In the genomic region with DNA sequence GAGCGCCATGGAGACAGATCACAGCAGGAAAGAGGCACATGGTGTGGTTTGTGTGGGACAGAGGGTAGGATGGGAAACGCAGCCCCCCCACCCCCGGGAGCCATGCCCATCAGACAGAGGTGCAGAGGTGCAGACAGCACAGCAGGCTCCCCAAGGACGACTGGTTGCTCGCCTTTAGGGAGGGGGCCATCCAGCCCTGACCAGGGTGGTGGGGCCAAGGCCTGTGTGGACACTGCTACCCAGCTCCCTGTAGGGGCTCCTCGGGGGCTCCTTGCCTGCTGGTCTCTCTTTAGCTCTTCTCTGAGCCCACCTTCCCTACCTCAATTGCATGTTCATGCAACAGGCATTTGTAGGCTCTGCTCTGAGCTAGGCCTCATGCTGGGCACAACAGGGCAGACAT, we compare ENCODE assay signal across 17 cellular contexts. TPM values are rescaled to one million over a fixed set of nuclear protein-coding genes. Genes with fewer than 3 reads are reported as not detected.
DNase-seq lines count a peak whose midpoint lies in the region; ATAC-seq and TF ChIP-seq lines count a peak whose summit lies in the region.
"Had no signal": no experiment of that assay in that cellular context is flagged by ENCODE, and none has a peak within 500 bp of the region (broad histone marks: within the 10 kb centered on the region; RNA-seq: fewer than 3 reads in every experiment).

No MANE protein-coding gene starts in this region.

- H3K9me3 ChIP-seq in HEK293 (ENCODE audit: control insufficient read depth, insufficient read depth, low read depth, low read length) (no peaks in the 10 kb centered on the region), psoas muscle (no peaks in the 10 kb centered on the region)
- H3K9me3 ChIP-seq: BLaER1 had no signal

- no peaks in the 10 kb centered on the region for H3K27me3 Mint-ChIP-seq in activated CD8-positive, alpha-beta T cell treated with anti-CD3 and anti-CD28 coated beads for 36 hours
- no peaks in the 10 kb centered on the region for H3K27me3 Mint-ChIP-seq in activated CD8-positive, alpha-beta T cell treated with anti-CD3 and anti-CD28 coated beads, Interleukin-2, amount 10 ng/mL, durations not matched to agents 7 days and 5 days (ENCODE audit: low read depth)
- H3K27me3 Mint-ChIP-seq in chondrocyte (ENCODE audit: low read depth), result peaks cover 26% of the 10 kb centered on the region
- H3K27me3 Mint-ChIP-seq: CD4-positive, alpha-beta memory T cell had no signal

- no peak for TF ChIP-seq POLR2A in erythroblast (IDR thresholded peaks at IDR 0.05; ENCODE audit: low read length)

- H3K27ac ChIP-seq in HEK293 (ENCODE audit: extremely low read depth, low read depth, low read length) (no peak overlapping the region), psoas muscle (no peak overlapping the region)
- H3K27ac ChIP-seq: BLaER1 had no signal

- peaks cover 58% of the 10 kb centered on the region for H3K36me3 Mint-ChIP-seq in activated CD8-positive, alpha-beta T cell treated with anti-CD3 and anti-CD28 coated beads for 36 hours (ENCODE audit: low read depth)
- H3K36me3 Mint-ChIP-seq in activated CD8-positive, alpha-beta T cell treated with anti-CD3 and anti-CD28 coated beads, Interleukin-2, amount 10 ng/mL, durations not matched to agents 7 days and 5 days (ENCODE audit: low read depth), result peaks cover 62% of the 10 kb centered on the region
- H3K36me3 Mint-ChIP-seq in chondrocyte (ENCODE audit: low read depth), result peaks cover 1% of the 10 kb centered on the region
- H3K36me3 Mint-ChIP-seq in stimulated activated effector memory CD8-positive, alpha-beta T cell treated with anti-CD3 and anti-CD28 coated beads, Interleukin-12 subunit alpha, Interleukin-12 subunit beta, amount 100 ng/mL, for 72 hours, result peaks cover 95% of the 10 kb centered on the region

- H3K27me3 ChIP-seq in psoas muscle (ENCODE audit: insufficient read depth in 3 of 3, low read length in 2 of 3), result peaks cover 0 to 4% (median 2%) of the 10 kb centered on the region in 3 donors
- H3K27me3 ChIP-seq: BLaER1 had no signal

- H3K4me1 ChIP-seq in HEK293 (ENCODE audit: control insufficient read depth, insufficient read depth, low read length) (no peaks in the 10 kb centered on the region), psoas muscle (no peaks in the 10 kb centered on the region)

- H3K9me3 Mint-ChIP-seq in activated CD8-positive, alpha-beta T cell treated with anti-CD3 and anti-CD28 coated beads for 36 hours, result no peaks in the 10 kb centered on the region
- no peaks in the 10 kb centered on the region for H3K9me3 Mint-ChIP-seq in activated CD8-positive, alpha-beta T cell treated with anti-CD3 and anti-CD28 coated beads, Interleukin-2, amount 10 ng/mL, durations not matched to agents 7 days and 5 days (ENCODE audit: insufficient read depth)
- H3K9me3 Mint-ChIP-seq in chondrocyte (ENCODE audit: low read depth), result no peaks in the 10 kb centered on the region
- no peaks in the 10 kb centered on the region for H3K9me3 Mint-ChIP-seq in stimulated activated effector memory CD8-positive, alpha-beta T cell treated with anti-CD3 and anti-CD28 coated beads, Interleukin-12 subunit alpha, Interleukin-12 subunit beta, amount 100 ng/mL, for 72 hours
- H3K9me3 Mint-ChIP-seq: CD14-positive monocyte; CD4-positive, alpha-beta memory T cell had no signal

- intact Hi-C loops in activated CD8-positive, alpha-beta T cell treated with anti-CD3 and anti-CD28 coated beads for 36 hours (cut with micrococcal nuclease), result no loop called here
- intact Hi-C loops in psoas muscle (cut with DNase I), result loop anchor here in 1 of 2 donors (10.0 kb wide), 1 partner anchor 125 kb away; no protein-coding TSS in a partner anchor

- no peak overlapping the region for H3K4me3 ChIP-seq in HEK293 (ENCODE audit: low read depth, low read length)
- H3K4me3 ChIP-seq in psoas muscle, result no peak overlapping the region
- H3K4me3 ChIP-seq: BLaER1 had no signal

- 78 to 84% (median 78%) methylated on average over 5 to 6 of the region's 6 CpGs for WGBS in psoas muscle, 3 donors

- ATAC-seq in activated CD8-positive, alpha-beta T cell treated with anti-CD3 and anti-CD28 coated beads for 36 hours, result no peak
- no peak for ATAC-seq in activated CD8-positive, alpha-beta T cell treated with anti-CD3 and anti-CD28 coated beads, Interleukin-2, amount 10 ng/mL, durations not matched to agents 7 days and 5 days
- ATAC-seq in stimulated activated effector memory CD8-positive, alpha-beta T cell treated with anti-CD3 and anti-CD28 coated beads, Interleukin-12 subunit alpha, Interleukin-12 subunit beta, amount 100 ng/mL, for 72 hours, result no peak
- ATAC-seq in psoas muscle, result no peak
- ATAC-seq: HCT116, HepG2 had no signal

- CTCF ChIA-PET in activated CD8-positive, alpha-beta T cell treated with anti-CD3 and anti-CD28 coated beads for 36 hours (lab: Charles Lee), result no interaction called here
- CTCF ChIA-PET in activated CD8-positive, alpha-beta T cell treated with anti-CD3 and anti-CD28 coated beads, Interleukin-2, amount 10 ng/mL, durations not matched to agents 7 days and 5 days (lab: Charles Lee), result no interaction called here
- CTCF ChIA-PET in HEK293 (lab: Yijun Ruan, JAX), result interaction anchor here (0.5 to 2.0 kb wide), 3 partner anchors 13 to 32 kb away, joined by 3 to 9 read pairs (median 3); no protein-coding TSS in a partner anchor

- H3K4me1 Mint-ChIP-seq in activated CD8-positive, alpha-beta T cell treated with anti-CD3 and anti-CD28 coated beads for 36 hours (ENCODE audit: low read depth), result peaks cover 17% of the 10 kb centered on the region
- H3K4me1 Mint-ChIP-seq in activated CD8-positive, alpha-beta T cell treated with anti-CD3 and anti-CD28 coated beads, Interleukin-2, amount 10 ng/mL, durations not matched to agents 7 days and 5 days (ENCODE audit: low read depth), result peaks cover 3% of the 10 kb centered on the region
- peaks cover 7% of the 10 kb centered on the region for H3K4me1 Mint-ChIP-seq in chondrocyte (ENCODE audit: low read depth)
- H3K4me1 Mint-ChIP-seq in stimulated activated effector memory CD8-positive, alpha-beta T cell treated with anti-CD3 and anti-CD28 coated beads, Interleukin-12 subunit alpha, Interleukin-12 subunit beta, amount 100 ng/mL, for 72 hours, result peaks cover 46% of the 10 kb centered on the region

- POLR2A ChIA-PET in activated CD8-positive, alpha-beta T cell treated with anti-CD3 and anti-CD28 coated beads for 36 hours (lab: Charles Lee), result interaction anchor here (1.0 kb wide), 1 partner anchor 24 kb away, joined by 3 read pairs; no protein-coding TSS in a partner anchor
- POLR2A ChIA-PET in activated CD8-positive, alpha-beta T cell treated with anti-CD3 and anti-CD28 coated beads, Interleukin-2, amount 10 ng/mL, durations not matched to agents 7 days and 5 days (lab: Charles Lee), result no interaction called here
- POLR2A ChIA-PET in HEK293 (lab: Yijun Ruan, JAX), result no interaction called here

- no peak for TF ChIP-seq CTCF in activated CD8-positive, alpha-beta T cell treated with anti-CD3 and anti-CD28 coated beads for 36 hours (IDR thresholded peaks at IDR 0.05)
- TF ChIP-seq CTCF in HEK293 (tag by site-specific recombination; IDR thresholded peaks at IDR 0.05) (no peak), chondrocyte (IDR thresholded peaks at IDR 0.05) (no peak), psoas muscle (IDR thresholded peaks at IDR 0.05) (no peak)

- H3K27ac Mint-ChIP-seq in activated CD8-positive, alpha-beta T cell treated with anti-CD3 and anti-CD28 coated beads for 36 hours, result peak overlapping the region; percentile 14
- H3K27ac Mint-ChIP-seq in activated CD8-positive, alpha-beta T cell treated with anti-CD3 and anti-CD28 coated beads, Interleukin-2, amount 10 ng/mL, durations not matched to agents 7 days and 5 days, result no peak overlapping the region
- H3K27ac Mint-ChIP-seq in chondrocyte (ENCODE audit: unreplicated experiment), result no peak overlapping the region
- H3K27ac Mint-ChIP-seq in stimulated activated effector memory CD8-positive, alpha-beta T cell treated with anti-CD3 and anti-CD28 coated beads, Interleukin-12 subunit alpha, Interleukin-12 subunit beta, amount 100 ng/mL, for 72 hours, result peak overlapping the region; percentile 87

- no peak overlapping the region for H3K4me3 Mint-ChIP-seq in activated CD8-positive, alpha-beta T cell treated with anti-CD3 and anti-CD28 coated beads for 36 hours
- H3K4me3 Mint-ChIP-seq in activated CD8-positive, alpha-beta T cell treated with anti-CD3 and anti-CD28 coated beads, Interleukin-2, amount 10 ng/mL, durations not matched to agents 7 days and 5 days, result no peak overlapping the region
- H3K4me3 Mint-ChIP-seq in chondrocyte (ENCODE audit: unreplicated experiment), result no peak overlapping the region
- H3K4me3 Mint-ChIP-seq in stimulated activated effector memory CD8-positive, alpha-beta T cell treated with anti-CD3 and anti-CD28 coated beads, Interleukin-12 subunit alpha, Interleukin-12 subunit beta, amount 100 ng/mL, for 72 hours, result no peak overlapping the region
- H3K4me3 Mint-ChIP-seq: CD14-positive monocyte had no signal

- no peaks in the 10 kb centered on the region for H3K36me3 ChIP-seq in HEK293 (ENCODE audit: control insufficient read depth in 2 of 2, insufficient read depth in 1 of 2, low read length in 2 of 2)
- H3K36me3 ChIP-seq in psoas muscle (ENCODE audit: insufficient read depth in 1 of 2, low read depth in 1 of 2), result no peaks in the 10 kb centered on the region

- DNase-seq in activated CD8-positive, alpha-beta T cell treated with anti-CD3 and anti-CD28 coated beads for 36 hours, result no peak
- no peak for DNase-seq in activated CD8-positive, alpha-beta T cell treated with anti-CD3 and anti-CD28 coated beads, Interleukin-2, amount 10 ng/mL, durations not matched to agents 7 days and 5 days
- DNase-seq in chondrocyte (ENCODE audit: low spot score) (peak; percentile 83), erythroblast (lab: John Stamatoyannopoulos, UW) (no peak), psoas muscle (no peak)
- no peak for DNase-seq in stimulated activated effector memory CD8-positive, alpha-beta T cell treated with anti-CD3 and anti-CD28 coated beads, Interleukin-12 subunit alpha, Interleukin-12 subunit beta, amount 100 ng/mL, for 72 hours (ENCODE audit: low spot score in 2 of 2)
- DNase-seq: 8988T; CD4-positive, alpha-beta memory T cell; DMS79 treated with DMSO at 0.1 percent for 48 hours; GF-D8; GOT3; H7 had no signal

TF ChIP-seq in HEK293, 187 proteins besides CTCF, POLR2A, EP300 and RAD21 (continues in another document):
- no peak for TF ChIP-seq ZNF660 (tag by site-specific recombination; IDR thresholded peaks at IDR 0.05)
- no peak for TF ChIP-seq FEZF1 (tag by site-specific recombination; IDR thresholded peaks at IDR 0.05)

RNA-seq across cellular contexts. Expression of a gene that starts 3.7 kb away (rescaled TPM):
- total RNA-seq in activated CD8-positive, alpha-beta T cell treated with anti-CD3 and anti-CD28 coated beads for 36 hours, result 100 to 1,000 TPM; 290 to 299 TPM
- total RNA-seq in activated CD8-positive, alpha-beta T cell treated with anti-CD3 and anti-CD28 coated beads, Interleukin-2, amount 10 ng/mL, durations not matched to agents 7 days and 5 days, result 100 to 1,000 TPM; 343 to 360 TPM
- 4.2 to 7.3 TPM (median 5.2 TPM) in 3 replicates for total RNA-seq in chondrocyte
- 1 to 10 TPM; 2.1 to 8.8 (median 3.6) TPM for total RNA-seq in psoas muscle
- 1 to 10 TPM in 2 of 3 donors, under 1 TPM in 1; 0.86 to 1.7 (median 1.6) TPM for polyA plus RNA-seq in psoas muscle

RNA-seq across cellular contexts. Expression of a gene that starts 57.2 kb away (rescaled TPM):
- total RNA-seq in activated CD8-positive, alpha-beta T cell treated with anti-CD3 and anti-CD28 coated beads for 36 hours, result 10 to 100 TPM; 16.5 to 16.8 TPM
- 10 to 100 TPM; 15.6 to 17.2 TPM for total RNA-seq in activated CD8-positive, alpha-beta T cell treated with anti-CD3 and anti-CD28 coated beads, Interleukin-2, amount 10 ng/mL, durations not matched to agents 7 days and 5 days
- total RNA-seq in chondrocyte (7.6 to 11.9 TPM (median 8.7 TPM) in 3 replicates), psoas muscle (1 to 10 TPM; 1.6 to 2.8 (median 1.9) TPM)
- polyA plus RNA-seq in psoas muscle, result 1 to 10 TPM; 1.3 to 2.1 (median 1.5) TPM

Comparison
In these comparisons a context has a peak if more than half of its experiments do, and no peak if none do; other contexts are left out.
1. H3K27ac Mint-ChIP-seq: peak in activated CD8-positive, alpha-beta T cell treated with anti-CD3 and anti-CD28 coated beads for 36 hours (single experiment) and stimulated activated effector memory CD8-positive, alpha-beta T cell treated with anti-CD3 and anti-CD28 coated beads, Interleukin-12 subunit alpha, Interleukin-12 subunit beta, amount 100 ng/mL, for 72 hours (single experiment); none in activated CD8-positive, alpha-beta T cell treated with anti-CD3 and anti-CD28 coated beads, Interleukin-2, amount 10 ng/mL, durations not matched to agents 7 days and 5 days (single experiment) and chondrocyte (single experiment).
2. RNA of a gene that starts 3.7 kb away (total RNA-seq): 343 to 360 TPM in activated CD8-positive, alpha-beta T cell treated with anti-CD3 and anti-CD28 coated beads, Interleukin-2, amount 10 ng/mL, durations not matched to agents 7 days and 5 days and 290 to 299 TPM in activated CD8-positive, alpha-beta T cell treated with anti-CD3 and anti-CD28 coated beads for 36 hours; 4.2 to 7.3 TPM in chondrocyte and 2.1 to 8.8 TPM in psoas muscle; every median in the first group is over 10 times any median in the second.